12 cellular contexts compared by ENCODE assay signal in the genomic region with DNA sequence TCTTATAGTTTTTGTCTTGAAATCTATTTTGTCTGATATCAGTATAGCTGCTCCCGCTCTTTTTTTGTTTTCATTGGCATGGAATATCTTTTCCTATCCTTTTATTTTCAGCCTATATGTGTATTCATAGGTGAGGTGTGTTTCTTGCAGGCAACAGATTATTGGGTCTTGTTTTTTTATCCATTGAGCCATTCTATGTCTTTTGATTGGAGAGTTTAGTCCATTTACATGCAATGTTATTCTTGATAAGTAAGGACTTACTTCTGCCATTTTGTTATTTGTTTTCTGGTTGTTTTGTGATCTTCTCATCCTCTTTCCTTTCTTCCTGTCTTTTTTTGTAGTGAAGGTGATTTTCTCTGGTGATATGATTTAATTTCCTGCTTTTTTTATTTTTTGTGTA. TPM values are rescaled to one million over a fixed set of nuclear protein-coding genes. Genes with fewer than 3 reads are reported as not detected.
"Had no signal": no experiment of that assay in that cellular context is flagged by ENCODE, and none has a peak within 500 bp of the region (broad histone marks: within the 10 kb centered on the region; RNA-seq: fewer than 3 reads in every experiment).

No MANE protein-coding gene starts in this region.

- H3K4me1 Mint-ChIP-seq: GM23338, H9 had no signal

- H3K9ac ChIP-seq: GM23248 had no signal

- H3K9me3 ChIP-seq: HAP-1 had no signal

- H3K27ac Mint-ChIP-seq: GM23338, H9, HFFc6 had no signal

- H2AFZ ChIP-seq: GM23248, GM23338 had no signal

- H3K27ac ChIP-seq: GM23248 had no signal

- DNase-seq: GM23248, GOT3, H7, H9, HCEC 1CT, HFFc6 had no signal

- H3K4me1 ChIP-seq: HAP-1 had no signal

- H3K9me3 Mint-ChIP-seq: GM23338, HFFc6 had no signal

- H3K4me3 Mint-ChIP-seq: GM23338, H9, HFFc6 had no signal

- H3K4me3 ChIP-seq: GM23248, GM23338, HAP-1 had no signal

- H3K36me3 ChIP-seq: HAP-1 had no signal

- H3K4me2 ChIP-seq: GM23338 had no signal

- FAIRE-seq: H1, H54 had no signal

- ATAC-seq: GM23338, HCT116 had no signal

RNA-seq across cellular contexts. Expression of gene GRM4, which starts 24.0 kb away (rescaled TPM):
- total RNA-seq: H4 had no signal
